ENCODE assay signal across 24 cellular contexts in the genomic region with DNA sequence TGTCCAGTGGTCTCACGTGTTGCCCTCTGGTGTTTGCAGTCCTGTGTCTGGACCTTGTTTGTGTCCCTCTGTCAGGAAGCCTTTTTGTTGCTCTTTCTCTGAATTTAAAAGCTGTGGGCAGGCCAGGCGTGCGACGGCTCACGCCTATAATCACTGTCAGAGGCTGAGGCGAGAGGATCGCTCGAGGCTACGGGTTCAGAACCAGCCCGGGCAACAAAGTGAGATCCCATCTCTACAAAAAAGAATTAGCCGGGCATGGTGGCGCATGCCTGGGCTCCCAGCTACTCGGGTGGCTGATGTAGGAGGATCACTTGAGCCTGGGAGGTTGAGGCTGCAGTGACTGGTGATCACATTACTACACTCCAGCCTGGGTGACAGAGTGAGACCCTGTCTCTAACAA. TPM values are rescaled to one million over a fixed set of nuclear protein-coding genes. Genes with fewer than 3 reads are reported as not detected.
"Had no signal": no experiment of that assay in that cellular context is flagged by ENCODE, and none has a peak within 500 bp of the region (broad histone marks: within the 10 kb centered on the region; RNA-seq: fewer than 3 reads in every experiment).

No MANE protein-coding gene starts in this region.

- DNase-seq: effector memory CD4-positive, alpha-beta T cell; glutamatergic neuron; kidney; left lung; lower lobe of right lung; natural killer cell; sigmoid colon; stimulated activated CD4-positive, alpha-beta T cell treated with anti-CD3 and anti-CD28 coated beads, Interleukin-2, amount 100 ng/mL, for 48 hours; stimulated activated naive B cell treated with anti-CD40 and anti-IgM and Interleukin-4, amounts not matched to agents 10 μg/mL and 1 μg/mL and 100 μg/mL, for 72 hours; transverse colon had no signal

- H3K9me3 ChIP-seq: esophagus muscularis mucosa, neutrophil, sigmoid colon, transverse colon, vagina had no signal

- FAIRE-seq: endothelial cell of umbilical vein, kidney had no signal

- H3K4me1 ChIP-seq: left lung, lower lobe of right lung, parathyroid adenoma, sigmoid colon, transverse colon had no signal

- H3K27ac ChIP-seq: coronary artery, esophagus muscularis mucosa, foreskin keratinocyte, left lung, lower lobe of right lung, parathyroid adenoma, sigmoid colon, transverse colon, vagina had no signal

- H3K27me3 ChIP-seq: esophagus muscularis mucosa, foreskin keratinocyte, left lung, neutrophil, sigmoid colon, transverse colon, vagina had no signal

- H3K4me3 ChIP-seq: coronary artery, esophagus muscularis mucosa, left lung, lower lobe of right lung, sigmoid colon, skin epidermis, transverse colon, vagina had no signal

- H3K9ac ChIP-seq: parathyroid adenoma had no signal

- H2AFZ ChIP-seq: parathyroid adenoma had no signal

- ATAC-seq: left lung; lower lobe of right lung; natural killer cell; stimulated activated naive B cell treated with anti-CD40 and anti-IgM and Interleukin-4, amounts not matched to agents 10 μg/mL and 1 μg/mL and 100 μg/mL, for 72 hours had no signal

RNA-seq across cellular contexts. Expression of a gene that starts 46.8 kb away (rescaled TPM):
- total RNA-seq: dermis blood vessel endothelial cell, endothelial cell of umbilical vein, epithelial cell of proximal tubule, esophagus muscularis mucosa, fibroblast of lung, foreskin keratinocyte, kidney, left lung, lower lobe of right lung, mesenteric fat pad, natural killer cell, omental fat pad, right cardiac atrium, sigmoid colon, transverse colon, vagina had no signal
- polyA plus RNA-seq: endothelial cell of umbilical vein, fibroblast of lung, foreskin keratinocyte, right cardiac atrium, sigmoid colon had no signal
